ENCODE assay signal across 16 cellular contexts in genomic region chr11:116725434-116726221, GRCh38. TPM values are rescaled to one million over a fixed set of nuclear protein-coding genes. Genes with fewer than 3 reads are reported as not detected.
A peak's percentile ranks its signal among the peaks of the same experiment; 100 is the strongest.
DNase-seq lines count a peak whose midpoint lies in the region; ATAC-seq lines count a peak whose summit lies in the region.
"Had no signal": no experiment of that assay in that cellular context is flagged by ENCODE, and none has a peak within 500 bp of the region (broad histone marks: within the 10 kb centered on the region; RNA-seq: fewer than 3 reads in every experiment).

No MANE protein-coding gene starts in this region.

- POLR2A ChIA-PET in activated CD4-positive, alpha-beta T cell treated with anti-CD3 and anti-CD28 coated beads, Interleukin-2, amount 10 ng/mL, durations not matched to agents 7 days and 5 days (lab: Charles Lee): no interaction called here

- ATAC-seq in stimulated activated naive CD8-positive, alpha-beta T cell treated with anti-CD3 and anti-CD28 coated beads, Interleukin-15, amount 100 ng/mL, for 72 hours: no peak
- ATAC-seq: activated CD8-positive, alpha-beta memory T cell treated with anti-CD3 and anti-CD28 coated beads, Interleukin-2, amount 10 ng/mL, durations not matched to agents 7 days and 5 days; CD8-positive, alpha-beta T cell had no signal

- CTCF ChIA-PET in activated CD4-positive, alpha-beta T cell treated with anti-CD3 and anti-CD28 coated beads, Interleukin-2, amount 10 ng/mL, durations not matched to agents 7 days and 5 days (lab: Charles Lee): no interaction called here

- no peaks in the 10 kb centered on the region for H3K9me3 Mint-ChIP-seq in activated CD4-positive, alpha-beta T cell treated with anti-CD3 and anti-CD28 coated beads, Interleukin-2, amount 10 ng/mL, durations not matched to agents 7 days and 5 days
- H3K9me3 Mint-ChIP-seq in stimulated activated naive CD8-positive, alpha-beta T cell treated with anti-CD3 and anti-CD28 coated beads, Interleukin-15, amount 100 ng/mL, for 72 hours: no peaks in the 10 kb centered on the region
- H3K9me3 Mint-ChIP-seq: CD8-positive, alpha-beta T cell had no signal

- H3K4me3 ChIP-seq in skeletal muscle cell (ENCODE audit: low read depth, low read length): no peak overlapping the region
- H3K4me3 ChIP-seq: prostate gland had no signal

- peak; percentile 27 for DNase-seq in GM04503 (ENCODE audit: low read depth)
- peak; percentile 51 for DNase-seq in astrocyte of the hippocampus (ENCODE audit: low read depth, low spot score)
- peak; percentile 32 for DNase-seq in iris pigment epithelial cell (ENCODE audit: low read depth)
- DNase-seq in skeletal muscle cell (ENCODE audit: low read depth): peak; percentile 36
- no peak for DNase-seq in NCI-H1092 (lab: John Stamatoyannopoulos, UW)
- no peak for DNase-seq in activated CD4-positive, alpha-beta T cell treated with anti-CD3 and anti-CD28 coated beads, Interleukin-2, amount 10 ng/mL, durations not matched to agents 7 days and 5 days
- DNase-seq in stimulated activated naive CD8-positive, alpha-beta T cell treated with anti-CD3 and anti-CD28 coated beads, Interleukin-15, amount 100 ng/mL, for 72 hours: no peak
- no peak for DNase-seq in NCI-H510A treated with DMSO at 0.1 percent for 48 hours (lab: John Stamatoyannopoulos, UW)
- DNase-seq: activated CD8-positive, alpha-beta memory T cell treated with anti-CD3 and anti-CD28 coated beads, Interleukin-2, amount 10 ng/mL, durations not matched to agents 7 days and 5 days; CD8-positive, alpha-beta T cell; erythroblast; kidney glomerular epithelial cell; NCI-H2029; T1000; trophoblast cell had no signal

- no peak overlapping the region for H3K27ac Mint-ChIP-seq in activated CD4-positive, alpha-beta T cell treated with anti-CD3 and anti-CD28 coated beads, Interleukin-2, amount 10 ng/mL, durations not matched to agents 7 days and 5 days
- peak overlapping the region in 1 of 2 donors; percentile 71 for H3K27ac Mint-ChIP-seq in stimulated activated naive CD8-positive, alpha-beta T cell treated with anti-CD3 and anti-CD28 coated beads, Interleukin-15, amount 100 ng/mL, for 72 hours
- H3K27ac Mint-ChIP-seq: activated CD8-positive, alpha-beta memory T cell treated with anti-CD3 and anti-CD28 coated beads, Interleukin-2, amount 10 ng/mL, durations not matched to agents 7 days and 5 days; CD8-positive, alpha-beta T cell had no signal

- no peaks in the 10 kb centered on the region for H3K4me1 Mint-ChIP-seq in activated CD4-positive, alpha-beta T cell treated with anti-CD3 and anti-CD28 coated beads, Interleukin-2, amount 10 ng/mL, durations not matched to agents 7 days and 5 days
- H3K4me1 Mint-ChIP-seq in stimulated activated naive CD8-positive, alpha-beta T cell treated with anti-CD3 and anti-CD28 coated beads, Interleukin-15, amount 100 ng/mL, for 72 hours: no peaks in the 10 kb centered on the region
- H3K4me1 Mint-ChIP-seq: activated CD8-positive, alpha-beta memory T cell treated with anti-CD3 and anti-CD28 coated beads, Interleukin-2, amount 10 ng/mL, durations not matched to agents 7 days and 5 days had no signal

- peaks cover 2% of the 10 kb centered on the region for H3K27me3 Mint-ChIP-seq in activated CD4-positive, alpha-beta T cell treated with anti-CD3 and anti-CD28 coated beads, Interleukin-2, amount 10 ng/mL, durations not matched to agents 7 days and 5 days
- H3K27me3 Mint-ChIP-seq in stimulated activated naive CD8-positive, alpha-beta T cell treated with anti-CD3 and anti-CD28 coated beads, Interleukin-15, amount 100 ng/mL, for 72 hours: peaks cover 16% of the 10 kb centered on the region

- H3K4me3 Mint-ChIP-seq in activated CD4-positive, alpha-beta T cell treated with anti-CD3 and anti-CD28 coated beads, Interleukin-2, amount 10 ng/mL, durations not matched to agents 7 days and 5 days: no peak overlapping the region
- no peak overlapping the region for H3K4me3 Mint-ChIP-seq in stimulated activated naive CD8-positive, alpha-beta T cell treated with anti-CD3 and anti-CD28 coated beads, Interleukin-15, amount 100 ng/mL, for 72 hours
- H3K4me3 Mint-ChIP-seq: activated CD8-positive, alpha-beta memory T cell treated with anti-CD3 and anti-CD28 coated beads, Interleukin-2, amount 10 ng/mL, durations not matched to agents 7 days and 5 days; CD8-positive, alpha-beta T cell had no signal

- H3K36me3 Mint-ChIP-seq in activated CD4-positive, alpha-beta T cell treated with anti-CD3 and anti-CD28 coated beads, Interleukin-2, amount 10 ng/mL, durations not matched to agents 7 days and 5 days (ENCODE audit: low read depth): no peaks in the 10 kb centered on the region
- H3K36me3 Mint-ChIP-seq: activated CD8-positive, alpha-beta memory T cell treated with anti-CD3 and anti-CD28 coated beads, Interleukin-2, amount 10 ng/mL, durations not matched to agents 7 days and 5 days; CD8-positive, alpha-beta T cell had no signal

RNA-seq across cellular contexts. Expression of gene BUD13, which starts 47.2 kb away (rescaled TPM):
- total RNA-seq in activated CD4-positive, alpha-beta T cell treated with anti-CD3 and anti-CD28 coated beads, Interleukin-2, amount 10 ng/mL, durations not matched to agents 7 days and 5 days: 10 to 100 TPM; 37.5 to 39.9 TPM

Comparison
In these comparisons a context has a peak if more than half of its experiments do, and no peak if none do; other contexts are left out.
1. DNase-seq: peak in GM04503 (single experiment), astrocyte of the hippocampus (single experiment), iris pigment epithelial cell (single experiment) and skeletal muscle cell (single experiment); none in NCI-H1092 (single experiment), activated CD4-positive, alpha-beta T cell treated with anti-CD3 and anti-CD28 coated beads, Interleukin-2, amount 10 ng/mL, durations not matched to agents 7 days and 5 days (single experiment), stimulated activated naive CD8-positive, alpha-beta T cell treated with anti-CD3 and anti-CD28 coated beads, Interleukin-15, amount 100 ng/mL, for 72 hours (0 of 2) and NCI-H510A treated with DMSO at 0.1 percent for 48 hours (single experiment).